8 cellular contexts compared by ENCODE assay signal in the genomic region with DNA sequence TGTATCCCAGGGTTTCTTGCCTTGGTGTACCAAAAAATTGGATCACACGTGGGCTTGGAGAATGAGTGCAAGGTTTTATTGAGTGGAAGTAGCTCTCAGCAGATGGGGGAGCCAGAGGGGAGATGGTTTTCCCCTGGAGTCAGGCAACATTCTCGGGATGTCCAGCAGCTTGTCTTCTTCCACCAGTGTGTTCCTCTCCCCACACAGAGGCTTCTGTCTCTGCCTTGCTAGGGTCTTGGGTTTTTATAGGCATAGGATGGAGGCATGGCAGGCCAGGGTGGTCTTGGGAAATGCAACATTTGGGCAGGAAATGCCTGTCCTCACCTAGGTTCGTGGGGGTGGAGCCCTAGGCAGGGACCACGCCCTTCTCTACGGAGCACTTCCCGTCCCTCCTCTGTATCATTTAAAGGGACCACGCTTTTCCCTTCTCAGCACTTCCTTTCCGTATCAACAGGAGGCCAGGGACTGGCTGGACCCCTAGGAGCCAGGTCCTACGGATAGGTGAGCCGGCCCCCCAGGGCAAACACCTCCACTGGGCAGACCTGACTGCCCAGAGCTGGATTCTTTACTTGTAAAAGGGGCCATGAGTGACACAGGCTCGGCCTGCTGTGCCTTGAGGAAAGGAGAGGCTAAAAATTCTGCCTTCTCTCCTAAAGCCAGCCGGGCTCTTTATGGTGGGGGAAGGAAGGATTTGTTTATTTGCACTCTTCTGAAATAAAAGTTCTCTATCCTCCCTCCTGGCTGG. TPM values are rescaled to one million over a fixed set of nuclear protein-coding genes. Genes with fewer than 3 reads are reported as not detected.
A peak's percentile ranks its signal among the peaks of the same experiment; 100 is the strongest.
DNase-seq lines count a peak whose midpoint lies in the region; TF ChIP-seq lines count a peak whose summit lies in the region.

No MANE protein-coding gene starts in this region.

- peak in 1 of 2 donors; percentile 33 for TF ChIP-seq EP300 in tibial nerve (IDR thresholded peaks at IDR 0.05)

- peak overlapping the region; percentile 19 for H3K27ac ChIP-seq in OCI-LY3 (ENCODE audit: low read length)
- H3K27ac ChIP-seq in tibial nerve = peak overlapping the region in 3 of 4 donors; percentile 32 to 82 (median 81)

- DNase-seq in DMS 273 (lab: John Stamatoyannopoulos, UW; ENCODE audit: unreplicated experiment) (peak; percentile 74), H7 (no peak), activated T-cell treated with anti-CD3 and anti-CD28 coated beads for 4 hours (peak; percentile 60), fibroblast of the aortic adventitia (ENCODE audit: low read depth) (peak; percentile 75), osteocyte (ENCODE audit: extremely low spot score, unreplicated experiment) (no peak), tibial nerve (ENCODE audit: low spot score in 2 of 2) (peak in 1 of 2 donors; percentile 46), D341Med (ENCODE audit: low spot score) (no peak)

- H3K27me3 Mint-ChIP-seq in osteocyte (ENCODE audit: unreplicated experiment) = no peaks in the 10 kb centered on the region

- H3K36me3 ChIP-seq in H7 (replicated peaks; ENCODE audit: control insufficient read depth, insufficient read depth, low read length) (no peaks in the 10 kb centered on the region), OCI-LY3 (replicated peaks; ENCODE audit: low read depth, low read length) (no peaks in the 10 kb centered on the region), tibial nerve (no peaks in the 10 kb centered on the region)

- peaks cover 16% of the 10 kb centered on the region for H3K79me2 ChIP-seq in OCI-LY3 (ENCODE audit: low read length)

- no peaks in the 10 kb centered on the region for H3K9me3 ChIP-seq in OCI-LY3 (ENCODE audit: insufficient read depth, low read length)
- H3K9me3 ChIP-seq in tibial nerve = no peaks in the 10 kb centered on the region

- H3K27ac Mint-ChIP-seq in osteocyte (ENCODE audit: unreplicated experiment) = peak overlapping the region; percentile 80

- TF ChIP-seq CTCF in OCI-LY3 (IDR thresholded peaks at IDR 0.05; ENCODE audit: low read depth, low read length) (no peak), fibroblast of the aortic adventitia (IDR thresholded peaks at IDR 0.05; ENCODE audit: insufficient read depth, low read length) (peak; percentile 45), osteocyte (IDR thresholded peaks at IDR 0.05) (no peak), tibial nerve (IDR thresholded peaks at IDR 0.05) (peak in 1 of 5 experiments; percentile 34)

- 28 to 31% methylated on average over 12 of the region's 12 CpGs for WGBS in tibial nerve, 2 donors

- peak overlapping the region; percentile 28 for H3K4me3 ChIP-seq in H7 (ENCODE audit: insufficient read depth, low read depth, low read length)
- H3K4me3 ChIP-seq in OCI-LY3 (ENCODE audit: low read length) = peak overlapping the region; percentile 92
- H3K4me3 ChIP-seq in fibroblast of the aortic adventitia (ENCODE audit: low read depth, low read length) = peak overlapping the region; percentile 80
- peak overlapping the region; percentile 40 to 61 (median 58) for H3K4me3 ChIP-seq in tibial nerve

- H3K27me3 ChIP-seq in H7 (ENCODE audit: control insufficient read depth, insufficient read depth, low read length) (no peaks in the 10 kb centered on the region), OCI-LY3 (ENCODE audit: low read depth, low read length) (peaks cover 11% of the 10 kb centered on the region; the same call in 1 of the 2 replicates), tibial nerve (peaks cover 0 to 13% of the 10 kb centered on the region in 2 donors)

- peak overlapping the region; percentile 76 for H3K4me3 Mint-ChIP-seq in osteocyte (ENCODE audit: unreplicated experiment)

- H3K4me1 ChIP-seq in OCI-LY3 (ENCODE audit: low read length) = peaks cover 13% of the 10 kb centered on the region
- peaks cover 0 to 45% (median 24%) of the 10 kb centered on the region in 4 donors for H3K4me1 ChIP-seq in tibial nerve

- H3K36me3 Mint-ChIP-seq in osteocyte (ENCODE audit: unreplicated experiment) = no peaks in the 10 kb centered on the region

- no peaks in the 10 kb centered on the region for H4K20me1 ChIP-seq in OCI-LY3 (ENCODE audit: insufficient read depth, low read length)

- H3K9me3 Mint-ChIP-seq in osteocyte (ENCODE audit: unreplicated experiment) = no peaks in the 10 kb centered on the region

- TF ChIP-seq POLR2A in tibial nerve (IDR thresholded peaks at IDR 0.05) = no peak

- peak overlapping the region; percentile 74; the same call in 1 of the 2 replicates for H2AFZ ChIP-seq in OCI-LY3 (ENCODE audit: low read depth, low read length)

- peak overlapping the region; percentile 89 for H3K4me2 ChIP-seq in OCI-LY3 (ENCODE audit: low read length)

- peak overlapping the region; percentile 77 for H3K9ac ChIP-seq in OCI-LY3 (ENCODE audit: low read length)

- peaks cover 33% of the 10 kb centered on the region for H3K4me1 Mint-ChIP-seq in osteocyte (ENCODE audit: unreplicated experiment)

RNA-seq across cellular contexts. Expression of gene CCDC188, which starts 55.3 kb away (rescaled TPM):
- total RNA-seq in H7 (2014; rRNA removed; shearing (Covaris generic)) = not detected in 2 replicates
- total RNA-seq in fibroblast of the aortic adventitia (ENCODE audit: low replicate concordance) (0.45 TPM in 1 of 2 replicates, not detected in the other), osteocyte (0.56 and 1.6 TPM in 2 replicates), tibial nerve (10 to 100 TPM in 1 of 4 donors, 1 to 10 TPM in 3; 1.5 to 12.4 (median 6.6) TPM)

Comparison
In these comparisons a context has a peak if more than half of its experiments do, and no peak if none do; other contexts are left out.
1. DNase-seq: peak in DMS 273 (single experiment), activated T-cell treated with anti-CD3 and anti-CD28 coated beads for 4 hours (single experiment) and fibroblast of the aortic adventitia (single experiment); none in H7 (single experiment), osteocyte (single experiment) and D341Med (single experiment).
2. H3K4me3 ChIP-seq: peak in every context shown above with its lines; median percentile 92 in OCI-LY3; 80 in fibroblast of the aortic adventitia; 58 in tibial nerve; 28 in H7.